In the genomic region with DNA sequence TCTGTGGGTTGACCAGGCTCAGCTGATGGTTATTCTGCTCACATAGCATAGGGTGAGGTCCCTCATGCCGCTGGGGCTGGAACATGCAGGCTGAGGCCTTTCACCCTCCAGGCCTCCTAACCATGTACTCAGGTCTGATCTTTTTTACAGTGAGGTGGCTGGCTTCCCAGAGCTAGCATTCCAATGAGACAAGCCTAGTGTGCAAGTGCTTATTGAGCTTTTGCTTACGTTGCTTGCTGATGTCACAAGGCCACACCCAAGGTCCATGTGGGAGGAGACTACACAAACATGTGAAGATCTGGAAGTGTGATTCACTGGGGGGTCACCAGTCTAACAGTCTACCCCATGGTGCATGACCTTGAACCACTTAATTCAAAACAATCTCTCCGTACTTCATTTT, we compare ENCODE assay signal across 24 cellular contexts. TPM values are rescaled to one million over a fixed set of nuclear protein-coding genes. Genes with fewer than 3 reads are reported as not detected.
DNase-seq lines count a peak whose midpoint lies in the region; ATAC-seq, FAIRE-seq and TF ChIP-seq lines count a peak whose summit lies in the region.
"Had no signal": no experiment of that assay in that cellular context is flagged by ENCODE, and none has a peak within 500 bp of the region (broad histone marks: within the 10 kb centered on the region; RNA-seq: fewer than 3 reads in every experiment).

No MANE protein-coding gene starts in this region.

- H3K9ac ChIP-seq in H1 (replicated peaks in 1 of 4; ENCODE audit: extremely low read depth in 1 of 4, low read depth in 3 of 4, low read length in 3 of 4) = no peak overlapping the region
- H3K9ac ChIP-seq: BLaER1, GM23248 had no signal

- no peak overlapping the region for H2AFZ ChIP-seq in H1 (ENCODE audit: low read length)
- H2AFZ ChIP-seq: GM23248 had no signal

- no peak for ATAC-seq in HG02970 (IDR thresholded peaks at IDR 0.05; ENCODE audit: low FRiP score, unreplicated experiment)
- ATAC-seq: CD8-positive, alpha-beta T cell; GM12878 had no signal

- no peaks in the 10 kb centered on the region for H3K23me2 ChIP-seq in H1 (ENCODE audit: low read depth, low read length)

- no peak overlapping the region for H4K8ac ChIP-seq in H1 (ENCODE audit: extremely low read depth, insufficient read depth, low read length)

- H3K27ac ChIP-seq in H1 (ENCODE audit: low read depth, low read length) (no peak overlapping the region), esophagus muscularis mucosa (replicated peaks in 1 of 4) (no peak overlapping the region)
- H3K27ac ChIP-seq: BLaER1, GM23248, HL-60 had no signal

- TF ChIP-seq RAD21 in H1 (IDR thresholded peaks at IDR 0.05 in 1 of 2, conservative IDR thresholded peaks at IDR 0.05 in 1 of 2; ENCODE audit: low read depth in 2 of 2, low read length in 2 of 2) = no peak

- CTCF ChIA-PET in H1 (lab: Charles Lee; ENCODE audit: partially characterized antibody) = interaction anchor here (1.0 to 1.6 kb wide), 2 partner anchors 17 to 131 kb away, joined by 3 to 5 read pairs; no protein-coding TSS in a partner anchor

- H3K18ac ChIP-seq in H1 (ENCODE audit: extremely low read depth, low read length) = no peak overlapping the region

- TF ChIP-seq EP300 in H1 (IDR thresholded peaks at IDR 0.05; ENCODE audit: borderline replicate concordance in 1 of 2, low read depth in 2 of 2, low read length in 2 of 2) (no peak), esophagus muscularis mucosa (IDR thresholded peaks at IDR 0.05) (no peak)

- 0 out of 2 replicates have a peak overlapping the region, but pooled peaks have one; percentile 67 for H2BK15ac ChIP-seq in H1 (ENCODE audit: low read length)

- no peak overlapping the region for H4K5ac ChIP-seq in H1 (ENCODE audit: insufficient read length, low read depth, low read length)

- WGBS in H1 (ENCODE audit: extremely low coverage in 1 of 2, insufficient coverage in 1 of 2, insufficient read length in 1 of 2, insufficient replicate concordance in 2 of 2, low coverage in 1 of 2, low lambda C conversion rate in 2 of 2, missing lambda C conversion rate in 1 of 2), 2 experiments = 88% methylated on average over 3 of the region's 3 CpGs; no CpG with 5 or more reads in 1 of the 2 experiments
- 63% methylated on average over 3 of the region's 3 CpGs for WGBS in esophagus muscularis mucosa

- intact Hi-C loops in esophagus muscularis mucosa (cut with DNase I) (no loop called here), cardiac septum (cut with DNase I) (no loop called here)

- no peak overlapping the region for H2AK5ac ChIP-seq in H1 (ENCODE audit: low read depth, low read length)

- H3K27me3 ChIP-seq in H1 (replicated peaks in 1 of 4; ENCODE audit: control insufficient read depth in 3 of 4, extremely low read depth in 1 of 4, insufficient read depth in 3 of 4, low read length in 3 of 4) (no peaks in the 10 kb centered on the region; a peak in 2 of 7 replicates), esophagus muscularis mucosa (peaks cover 0 to 24% (median 0%) of the 10 kb centered on the region in 4 donors)
- H3K27me3 ChIP-seq: BLaER1 had no signal

- H3K4me2 ChIP-seq in H1 (ENCODE audit: insufficient read depth in 1 of 2, low read depth in 2 of 2, low read length in 2 of 2) = no peak overlapping the region
- H3K4me2 ChIP-seq: BLaER1 had no signal

- no peak overlapping the region for H2BK20ac ChIP-seq in H1 (ENCODE audit: low read length)

- H3K56ac ChIP-seq in H1 (replicated peaks; ENCODE audit: insufficient read length, low read depth, low read length) = no peak overlapping the region

- H4K91ac ChIP-seq in H1 (replicated peaks; ENCODE audit: insufficient read length, low read length) = no peak overlapping the region

- no peaks in the 10 kb centered on the region for H3K79me1 ChIP-seq in H1 (ENCODE audit: low read depth, low read length)

- DNase-seq in Daoy (ENCODE audit: low read depth) (peak; percentile 14), NCI-H69 (lab: John Stamatoyannopoulos, UW) (peak; percentile 22), H1 (ENCODE audit: low read depth in 1 of 2, low spot score in 2 of 2) (no peak), urothelium cell line (ENCODE audit: low spot score) (no peak), esophagus muscularis mucosa (ENCODE audit: extremely low spot score) (no peak), cardiac septum (ENCODE audit: low spot score) (no peak)
- DNase-seq: 8988T; Calu3; CD8-positive, alpha-beta T cell; DMS79 treated with DMSO at 0.1 percent for 48 hours; EL; GM23248; HCEC 1CT; IMR-90 had no signal

- no peak overlapping the region for H2BK12ac ChIP-seq in H1 (ENCODE audit: low read depth, low read length)

- H3K14ac ChIP-seq in H1 (ENCODE audit: insufficient read length) = no peak overlapping the region

- H3K9me3 ChIP-seq in H1 (ENCODE audit: insufficient read depth in 2 of 2, low read depth in 1 of 2, low read length in 1 of 2) (no peaks in the 10 kb centered on the region), esophagus muscularis mucosa (no peaks in the 10 kb centered on the region)
- H3K9me3 ChIP-seq: BLaER1 had no signal

- no peak overlapping the region for H3K23ac ChIP-seq in H1 (ENCODE audit: insufficient read length)

- TF ChIP-seq CTCF in H1 (IDR thresholded peaks at IDR 0.05; ENCODE audit: control extremely low read depth in 1 of 3, insufficient read depth in 1 of 3, low read depth in 1 of 3, low read length in 3 of 3) (no peak), esophagus muscularis mucosa (IDR thresholded peaks at IDR 0.05) (no peak)

- H3K36me3 ChIP-seq in H1 (ENCODE audit: control insufficient read depth in 2 of 4, insufficient read depth in 4 of 4, low read length in 3 of 4) (no peaks in the 10 kb centered on the region), esophagus muscularis mucosa (no peaks in the 10 kb centered on the region)
- H3K36me3 ChIP-seq: BLaER1 had no signal

- H4K20me1 ChIP-seq in H1 (replicated peaks in 1 of 2; ENCODE audit: control insufficient read depth in 1 of 2, insufficient read depth in 2 of 2, low read length in 2 of 2) = no peaks in the 10 kb centered on the region
- H4K20me1 ChIP-seq: BLaER1 had no signal

- H3K4me3 ChIP-seq in H1 (ENCODE audit: extremely low read depth in 1 of 4, insufficient read depth in 2 of 4, low read depth in 3 of 4, low read length in 4 of 4) = no peak overlapping the region
- no peak overlapping the region for H3K4me3 ChIP-seq in esophagus muscularis mucosa
- H3K4me3 ChIP-seq: BLaER1, GM12878, GM23248 had no signal

- no peaks in the 10 kb centered on the region for H3K79me2 ChIP-seq in H1 (ENCODE audit: control insufficient read depth in 1 of 2, insufficient read depth in 2 of 2, low read length in 2 of 2)

- FAIRE-seq in H1 (lab: Jason Lieb, UNC) (no peak), urothelium cell line (lab: Jason Lieb, UNC) (peak; percentile 98)
- FAIRE-seq: GM12878, H54, HTR-8/SVneo had no signal

- H2BK5ac ChIP-seq in H1 (ENCODE audit: low read depth, low read length) = no peak overlapping the region

- TF ChIP-seq POLR2A in H1 (IDR thresholded peaks at IDR 0.05; ENCODE audit: control extremely low read depth in 1 of 2, low read depth in 2 of 2, low read length in 2 of 2) (no peak), esophagus muscularis mucosa (IDR thresholded peaks at IDR 0.05; ENCODE audit: low read depth) (no peak)

- POLR2A ChIA-PET in H1 (lab: Charles Lee; ENCODE audit: partially characterized antibody) = no interaction called here

- H3K4me1 ChIP-seq in H1 (replicated peaks in 1 of 4; ENCODE audit: control insufficient read depth in 3 of 4, insufficient read depth in 4 of 4, low read length in 3 of 4) (no peaks in the 10 kb centered on the region), esophagus muscularis mucosa (no peaks in the 10 kb centered on the region)

- no peak overlapping the region for H3K4ac ChIP-seq in H1 (replicated peaks; ENCODE audit: insufficient read length, low read depth, low read length)

- H2BK120ac ChIP-seq in H1 (replicated peaks; ENCODE audit: low read depth, low read length) = no peak overlapping the region

TF ChIP-seq in H1, 55 proteins besides CTCF, POLR2A, EP300 and RAD21 (continues in another document):
- TF ChIP-seq TEAD4 (IDR thresholded peaks at IDR 0.05; ENCODE audit: low read depth, low read length) (no peak), NANOG (IDR thresholded peaks at IDR 0.05; ENCODE audit: insufficient read depth, low read depth, low read length, poor library complexity, severe bottlenecking) (no peak), CREB1 (IDR thresholded peaks at IDR 0.05) (no peak), KDM4A (IDR thresholded peaks at IDR 0.05; ENCODE audit: low read depth, low read length, severe bottlenecking) (no peak), SAP30 (IDR thresholded peaks at IDR 0.05; ENCODE audit: insufficient read depth, insufficient replicate concordance, low read length) (no peak)

RNA-seq across cellular contexts. Expression of a gene that starts 33.9 kb away (rescaled TPM):
- total RNA-seq in Daoy (2014; rRNA removed; shearing (Covaris generic)) = not detected in 2 replicates
- total RNA-seq in H1 (2021; fragmentation: NEBNext Ultra II Directional; extraction: Animal tissue kit (Norgen Biotek cat#: 25700)) = not detected in 2 replicates
- polyA plus RNA-seq in H1 (2011; rRNA removed) = not detected in 2 replicates
- polyA plus RNA-seq in H1 (2011; cell fraction: cytosol; rRNA removed) = not detected
- not detected for polyA plus RNA-seq in H1 (2011; cell fraction: nucleus; rRNA removed)
- polyA plus RNA-seq in H1 (2012, experiment 1 of 2) = not detected in 4 replicates
- polyA plus RNA-seq in H1 (2012, experiment 2 of 2) = not detected
- polyA plus RNA-seq in H1 (2013, experiment 1 of 2) = not detected
- not detected for polyA plus RNA-seq in H1 (2013, experiment 2 of 2)
- polyA minus RNA-seq in H1 (2011; rRNA and poly(A)+ RNA removed) = not detected in 2 replicates
- not detected for polyA minus RNA-seq in H1 (2011; cell fraction: cytosol; rRNA and poly(A)+ RNA removed)
- polyA minus RNA-seq in H1 (2011; cell fraction: nucleus; rRNA and poly(A)+ RNA removed) = not detected
- total RNA-seq in esophagus muscularis mucosa (not detected), cardiac septum (not detected)
- total RNA-seq: A673; Calu3; CD8-positive, alpha-beta T cell; G401; GM23248; IMR-90 had no signal
- polyA plus RNA-seq: AG04450, CD14-positive monocyte, GM23248, IMR-90 had no signal

Comparison
In these comparisons a context has a peak if more than half of its experiments do, and no peak if none do; other contexts are left out.
1. DNase-seq: peak in Daoy (single experiment) and NCI-H69 (single experiment); none in H1 (0 of 2), urothelium cell line (single experiment), esophagus muscularis mucosa (single experiment) and cardiac septum (single experiment).